In genomic region chr16:29707160-29707559, GRCh38 we compare ENCODE assay signal across 2 cellular contexts. TPM values are rescaled to one million over a fixed set of nuclear protein-coding genes. Genes with fewer than 3 reads are reported as not detected.
"Had no signal": no experiment of that assay in that cellular context is flagged by ENCODE, and none has a peak within 500 bp of the region (broad histone marks: within the 10 kb centered on the region; RNA-seq: fewer than 3 reads in every experiment).

No MANE protein-coding gene starts in this region.

RNA-seq across cellular contexts. Expression of gene C16orf54, which starts 38.6 kb away (rescaled TPM):
- total RNA-seq: PC-3, SJSA1 had no signal

RNA-seq across cellular contexts. Expression of gene SPN, which starts 44.1 kb away (rescaled TPM):
- total RNA-seq: PC-3, SJSA1 had no signal
